Comparison of ENCODE assay signal across 7 cellular contexts in genomic region chr1:120535052-120535451, GRCh38.
DNase-seq lines count a peak whose midpoint lies in the region; ATAC-seq and TF ChIP-seq lines count a peak whose summit lies in the region.
"Not testable (repeated sequence)": the region's sequence is repeated elsewhere in the genome, so short reads cannot be mapped to it uniquely, and the experiment has no call there.

No MANE protein-coding gene starts in this region.

- H3K36me3 Mint-ChIP-seq in activated CD4-positive, alpha-beta T cell treated with anti-CD3 and anti-CD28 coated beads, Interleukin-2, amount 10 ng/mL, durations not matched to agents 24 days and 14 days (ENCODE audit: low read depth), result not testable (repeated sequence)
- H3K36me3 Mint-ChIP-seq in MCF 10A (ENCODE audit: insufficient read depth, unreplicated experiment), result peaks cover 15% of the 10 kb centered on the region

- peak overlapping the region; percentile 79 for H3K4me3 Mint-ChIP-seq in activated CD4-positive, alpha-beta T cell treated with anti-CD3 and anti-CD28 coated beads, Interleukin-2, amount 10 ng/mL, durations not matched to agents 24 days and 14 days
- H3K4me3 Mint-ChIP-seq in MCF 10A (ENCODE audit: unreplicated experiment), result not testable (repeated sequence)

- peaks cover 13% of the 10 kb centered on the region for H3K4me1 Mint-ChIP-seq in activated CD4-positive, alpha-beta T cell treated with anti-CD3 and anti-CD28 coated beads, Interleukin-2, amount 10 ng/mL, durations not matched to agents 24 days and 14 days
- not testable (repeated sequence) for H3K4me1 Mint-ChIP-seq in MCF 10A (ENCODE audit: insufficient read depth, unreplicated experiment)

- peak; percentile 44 for ATAC-seq in GM18499 (IDR thresholded peaks at IDR 0.05; ENCODE audit: insufficient read depth, unreplicated experiment)
- ATAC-seq in GM21381 (IDR thresholded peaks at IDR 0.05; ENCODE audit: unreplicated experiment), result peak; percentile 68
- ATAC-seq in HG03039 (IDR thresholded peaks at IDR 0.05; ENCODE audit: unreplicated experiment), result peak; percentile 52

- peak overlapping the region; percentile 53 for H3K27ac ChIP-seq in KOPT-K1 (ENCODE audit: low read depth, low read length, poor library complexity, severe bottlenecking)

- H3K9me3 Mint-ChIP-seq in activated CD4-positive, alpha-beta T cell treated with anti-CD3 and anti-CD28 coated beads, Interleukin-2, amount 10 ng/mL, durations not matched to agents 24 days and 14 days; MCF 10A (ENCODE audit: unreplicated experiment): not testable (repeated sequence)

- H3K36me3 ChIP-seq in KOPT-K1 (ENCODE audit: insufficient read depth, low read length), result not testable (repeated sequence)

- CTCF ChIA-PET in MCF 10A (lab: Yijun Ruan, JAX), result not testable (repeated sequence)

- not testable (repeated sequence) for BruUV-seq in MCF 10A (replicated peaks; lab: Mats Ljungman, UMichigan)

- TF ChIP-seq CTCF in MCF 10A (IDR thresholded peaks at IDR 0.05; ENCODE audit: unreplicated experiment), result not testable (repeated sequence)

- H3K27ac Mint-ChIP-seq in activated CD4-positive, alpha-beta T cell treated with anti-CD3 and anti-CD28 coated beads, Interleukin-2, amount 10 ng/mL, durations not matched to agents 24 days and 14 days, result peak overlapping the region; percentile 93
- H3K27ac Mint-ChIP-seq in MCF 10A (ENCODE audit: low read depth, unreplicated experiment), result peak overlapping the region; percentile 83

- not testable (repeated sequence) for H3K27me3 Mint-ChIP-seq in activated CD4-positive, alpha-beta T cell treated with anti-CD3 and anti-CD28 coated beads, Interleukin-2, amount 10 ng/mL, durations not matched to agents 24 days and 14 days; MCF 10A (ENCODE audit: insufficient read depth, unreplicated experiment)

- peak; percentile 63 for DNase-seq in activated CD4-positive, alpha-beta T cell treated with anti-CD3 and anti-CD28 coated beads, Interleukin-2, amount 10 ng/mL, durations not matched to agents 24 days and 14 days
- DNase-seq in MCF 10A (ENCODE audit: unreplicated experiment), result not testable (repeated sequence)
- peak; percentile 13 to 78 for DNase-seq in lung microvascular endothelial cell (ENCODE audit: low read depth in 2 of 2)

- intact Hi-C loops in activated CD4-positive, alpha-beta T cell treated with anti-CD3 and anti-CD28 coated beads, Interleukin-2, amount 10 ng/mL, durations not matched to agents 24 days and 14 days (cut with micrococcal nuclease); MCF 10A (cut with micrococcal nuclease): not testable (repeated sequence)

- not testable (repeated sequence) for H3K9me3 ChIP-seq in KOPT-K1 (ENCODE audit: insufficient read depth, low read length, poor library complexity, severe bottlenecking)

- POLR2A ChIA-PET in MCF 10A (lab: Yijun Ruan, JAX), result interaction anchor here (0.6 kb wide), 1 partner anchor 359 kb away, joined by 3 read pairs; no protein-coding TSS in a partner anchor
